ENCODE assay signal across 12 cellular contexts in genomic region chr9:68896495-68896894, GRCh38.
DNase-seq lines count a peak whose midpoint lies in the region; ATAC-seq, FAIRE-seq and TF ChIP-seq lines count a peak whose summit lies in the region.
"Had no signal": no experiment of that assay in that cellular context is flagged by ENCODE, and none has a peak within 500 bp of the region (broad histone marks: within the 10 kb centered on the region; RNA-seq: fewer than 3 reads in every experiment).

No MANE protein-coding gene starts in this region.

- no peaks in the 10 kb centered on the region for H3K27me3 Mint-ChIP-seq in T-helper 2 cell treated with Interferon-gamma antibody and Interleukin-4, amounts not matched to agents 5 μg/mL and 100 μg/mL, for 36 hours (ENCODE audit: low read depth)
- peaks cover 15% of the 10 kb centered on the region for H3K27me3 Mint-ChIP-seq in astrocyte (ENCODE audit: low read depth, unreplicated experiment)

- H2AFZ ChIP-seq in astrocyte (ENCODE audit: low read depth, low read length): no peak overlapping the region

- no peaks in the 10 kb centered on the region for H3K9me3 Mint-ChIP-seq in T-helper 2 cell treated with Interferon-gamma antibody and Interleukin-4, amounts not matched to agents 5 μg/mL and 100 μg/mL, for 36 hours
- peaks cover 2% of the 10 kb centered on the region for H3K9me3 Mint-ChIP-seq in astrocyte (ENCODE audit: unreplicated experiment)

- peak overlapping the region; percentile 91 for H3K27ac Mint-ChIP-seq in T-helper 2 cell treated with Interferon-gamma antibody and Interleukin-4, amounts not matched to agents 5 μg/mL and 100 μg/mL, for 36 hours
- no peak overlapping the region for H3K27ac Mint-ChIP-seq in astrocyte (ENCODE audit: unreplicated experiment)

- H3K4me3 ChIP-seq in astrocyte (ENCODE audit: insufficient read depth, low read depth, low read length): no peak overlapping the region
- H3K4me3 ChIP-seq: cardiac muscle cell, gastrocnemius medialis had no signal

- no peaks in the 10 kb centered on the region for H3K36me3 ChIP-seq in astrocyte (ENCODE audit: insufficient read depth, low read length)
- H3K36me3 ChIP-seq: cardiac muscle cell, gastrocnemius medialis had no signal

- no peaks in the 10 kb centered on the region for H3K27me3 ChIP-seq in astrocyte (ENCODE audit: insufficient read depth, low read length)
- H3K27me3 ChIP-seq: cardiac muscle cell, gastrocnemius medialis had no signal

- no peaks in the 10 kb centered on the region for H3K9me3 ChIP-seq in astrocyte (ENCODE audit: insufficient read depth, low read depth, low read length)
- H3K9me3 ChIP-seq: gastrocnemius medialis had no signal

- DNase-seq in T-helper 2 cell treated with Interferon-gamma antibody and Interleukin-4, amounts not matched to agents 5 μg/mL and 100 μg/mL, for 36 hours (ENCODE audit: low spot score): no peak
- no peak for DNase-seq in T-helper 2 cell
- DNase-seq in astrocyte (ENCODE audit: low read depth): no peak
- no peak for DNase-seq in sciatic nerve (ENCODE audit: low spot score)
- no peak for DNase-seq in NCI-H1436 treated with DMSO at 0.1 percent for 48 hours (lab: John Stamatoyannopoulos, UW)
- no peak for DNase-seq in activated CD8-positive, alpha-beta memory T cell treated with anti-CD3 and anti-CD28 coated beads for 24 hours
- DNase-seq: 8988T, gastrocnemius medialis, MV-4-11 had no signal

- ATAC-seq in HG03103 (IDR thresholded peaks at IDR 0.05; ENCODE audit: low read depth, unreplicated experiment) (peak; percentile 3), sciatic nerve (peak; percentile 82), GM18520 (IDR thresholded peaks at IDR 0.05; ENCODE audit: unreplicated experiment) (no peak)

- TF ChIP-seq CTCF in astrocyte (IDR thresholded peaks at IDR 0.05; ENCODE audit: insufficient read depth, low read depth, low read length): no peak

- no peaks in the 10 kb centered on the region for H4K20me1 ChIP-seq in astrocyte (ENCODE audit: insufficient read depth, low read length)

- H3K9ac ChIP-seq in astrocyte (ENCODE audit: low read length): no peak overlapping the region

- H3K36me3 Mint-ChIP-seq in T-helper 2 cell treated with Interferon-gamma antibody and Interleukin-4, amounts not matched to agents 5 μg/mL and 100 μg/mL, for 36 hours (ENCODE audit: low read depth): peaks cover 2% of the 10 kb centered on the region
- no peaks in the 10 kb centered on the region for H3K36me3 Mint-ChIP-seq in astrocyte (ENCODE audit: low read depth, unreplicated experiment)

- intact Hi-C loops in sciatic nerve (cut with DNase I): no loop called here

- no peaks in the 10 kb centered on the region for H3K79me2 ChIP-seq in astrocyte (ENCODE audit: insufficient read depth, low read length)

- peaks cover 51% of the 10 kb centered on the region for H3K4me1 Mint-ChIP-seq in T-helper 2 cell treated with Interferon-gamma antibody and Interleukin-4, amounts not matched to agents 5 μg/mL and 100 μg/mL, for 36 hours (ENCODE audit: low read depth)
- H3K4me1 Mint-ChIP-seq in astrocyte (ENCODE audit: low read depth, unreplicated experiment): peaks cover 4% of the 10 kb centered on the region

- H3K4me2 ChIP-seq in astrocyte (ENCODE audit: low read length): peak overlapping the region; percentile 19

- peak overlapping the region; percentile 78 for H3K4me3 Mint-ChIP-seq in T-helper 2 cell treated with Interferon-gamma antibody and Interleukin-4, amounts not matched to agents 5 μg/mL and 100 μg/mL, for 36 hours
- no peak overlapping the region for H3K4me3 Mint-ChIP-seq in astrocyte (ENCODE audit: unreplicated experiment)

- FAIRE-seq in astrocyte (lab: Jason Lieb, UNC): no peak

- no peak overlapping the region for H3K27ac ChIP-seq in astrocyte (ENCODE audit: low read depth, low read length)
- H3K27ac ChIP-seq: cardiac muscle cell had no signal

- H3K4me1 ChIP-seq in astrocyte (ENCODE audit: insufficient read depth, low read length): peaks cover 6% of the 10 kb centered on the region
